8 cellular contexts compared by ENCODE assay signal in the genomic region with DNA sequence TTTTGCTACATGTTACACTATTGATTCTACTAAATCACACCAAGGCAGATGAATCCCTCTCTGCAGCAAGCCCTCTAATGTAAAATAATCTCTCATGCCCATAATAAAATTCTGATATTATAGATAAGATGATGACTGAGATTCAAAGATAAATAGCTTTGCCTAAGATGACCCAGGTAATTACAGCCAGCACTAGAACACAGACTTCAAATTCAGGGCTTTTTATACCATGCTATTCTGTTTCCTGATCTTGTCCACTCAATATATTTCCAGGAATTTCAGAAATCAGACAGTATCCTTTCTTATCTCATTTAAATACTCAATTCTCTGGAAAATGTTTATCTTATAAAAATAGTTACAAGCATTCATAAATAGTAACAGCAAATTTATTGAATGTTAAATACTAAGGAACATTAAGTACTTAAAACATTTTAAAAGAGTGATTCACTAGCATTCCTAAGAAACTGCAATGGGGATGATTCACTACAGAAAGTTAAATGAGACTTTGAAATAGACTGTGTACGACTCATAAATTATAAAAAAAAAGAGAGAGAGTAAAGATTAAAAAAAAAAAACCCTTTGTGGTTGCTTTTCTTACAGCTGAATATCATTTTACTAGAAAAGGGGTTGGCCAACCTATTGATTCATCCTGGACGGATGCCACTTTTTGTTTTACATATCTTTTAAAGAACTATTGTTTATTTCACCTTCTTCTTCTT. TPM values are rescaled to one million over a fixed set of nuclear protein-coding genes. Genes with fewer than 3 reads are reported as not detected.
A peak's percentile ranks its signal among the peaks of the same experiment; 100 is the strongest.
DNase-seq lines count a peak whose midpoint lies in the region; ATAC-seq and TF ChIP-seq lines count a peak whose summit lies in the region.
"Had no signal": no experiment of that assay in that cellular context is flagged by ENCODE, and none has a peak within 500 bp of the region (broad histone marks: within the 10 kb centered on the region; RNA-seq: fewer than 3 reads in every experiment).

No MANE protein-coding gene starts in this region.

- H3K9me3 ChIP-seq in GM23248 (ENCODE audit: low read depth) (no peaks in the 10 kb centered on the region), RWPE2 (ENCODE audit: severe bottlenecking) (no peaks in the 10 kb centered on the region), skeletal muscle satellite cell (replicated peaks; ENCODE audit: low read length) (no peaks in the 10 kb centered on the region)

- no peak overlapping the region for H3K27ac Mint-ChIP-seq in nephron progenitor cell

- in situ Hi-C loops in GM23248 (cut with MboI): no loop called here

- DNase-seq in GM23248 (peak; percentile 91), RWPE2 (ENCODE audit: low spot score) (no peak), nephron progenitor cell (no peak)
- DNase-seq: NCI-H774 had no signal

- H3F3A ChIP-seq in GM23248 (ENCODE audit: insufficient read depth): peaks cover 53% of the 10 kb centered on the region

- peak overlapping the region; percentile 87 for H3K27ac ChIP-seq in GM23248
- peak overlapping the region; percentile 81 for H3K27ac ChIP-seq in RWPE2 (ENCODE audit: poor library complexity, severe bottlenecking)

- no peaks in the 10 kb centered on the region for H3K27me3 Mint-ChIP-seq in nephron progenitor cell (ENCODE audit: low read depth, poor library complexity)

- H3K4me1 ChIP-seq in GM23248 (ENCODE audit: insufficient read depth) (peaks cover 67% of the 10 kb centered on the region), RWPE2 (ENCODE audit: insufficient read depth, poor library complexity, severe bottlenecking) (peaks cover 47% of the 10 kb centered on the region), skeletal muscle satellite cell (ENCODE audit: control insufficient read depth, insufficient read depth, low read length) (peaks cover 59% of the 10 kb centered on the region)

- H3K9ac ChIP-seq in GM23248 (0 out of 2 replicates have a peak overlapping the region, but pooled peaks have one; percentile 57), skeletal muscle satellite cell (ENCODE audit: low read depth, low read length) (peak overlapping the region; percentile 62)

- H3K9me2 ChIP-seq in GM23248 (ENCODE audit: insufficient read depth): no peaks in the 10 kb centered on the region

- H3K36me3 ChIP-seq in GM23248 (ENCODE audit: low read depth) (no peaks in the 10 kb centered on the region), RWPE2 (ENCODE audit: low read depth) (no peaks in the 10 kb centered on the region), skeletal muscle satellite cell (ENCODE audit: insufficient read depth, low read length) (no peaks in the 10 kb centered on the region)

- peak overlapping the region; percentile 81 for H3K4me2 ChIP-seq in GM23248 (ENCODE audit: unreplicated experiment)
- H3K4me2 ChIP-seq in skeletal muscle satellite cell (ENCODE audit: low read length): peak overlapping the region; percentile 41

- H3K4me3 ChIP-seq in GM23248 (peak overlapping the region; percentile 4; the same call in 1 of the 2 replicates), RWPE2 (ENCODE audit: severe bottlenecking) (no peak overlapping the region), skeletal muscle satellite cell (ENCODE audit: low read length) (no peak overlapping the region)

- peak; percentile 90 for ATAC-seq in RWPE2 (ENCODE audit: low read depth)
- peak; percentile 63 for ATAC-seq in esophagus mucosa
- no peak for ATAC-seq in HG02610 (IDR thresholded peaks at IDR 0.05; ENCODE audit: unreplicated experiment)
- ATAC-seq in HG02870 (IDR thresholded peaks at IDR 0.05; ENCODE audit: unreplicated experiment): no peak

- no peaks in the 10 kb centered on the region for H3K79me2 ChIP-seq in GM23248 (ENCODE audit: insufficient read depth)

- H3K27me3 ChIP-seq in GM23248 (replicated peaks; ENCODE audit: insufficient read depth): no peaks in the 10 kb centered on the region
- no peaks in the 10 kb centered on the region for H3K27me3 ChIP-seq in RWPE2 (ENCODE audit: insufficient read depth, poor library complexity, severe bottlenecking)
- no peaks in the 10 kb centered on the region for H3K27me3 ChIP-seq in skeletal muscle satellite cell (ENCODE audit: control insufficient read depth, insufficient read depth, low read length)

- H3K36me3 Mint-ChIP-seq in nephron progenitor cell (ENCODE audit: low read depth): no peaks in the 10 kb centered on the region

- TF ChIP-seq CTCF in RWPE2 (IDR thresholded peaks at IDR 0.05; ENCODE audit: poor library complexity, severe bottlenecking): no peak
- TF ChIP-seq CTCF in nephron progenitor cell (IDR thresholded peaks at IDR 0.05): no peak

- H3K4me1 Mint-ChIP-seq in nephron progenitor cell: peaks cover 35% of the 10 kb centered on the region

- H2AFZ ChIP-seq in GM23248: no peak overlapping the region

- 0% methylated on average over 2 of the region's 2 CpGs for WGBS in GM23248 (ENCODE audit: low coverage in 1 of 2, low lambda C conversion rate in 2 of 2, missing lambda C conversion rate in 2 of 2), 2 experiments

- H3K4me3 Mint-ChIP-seq in nephron progenitor cell: no peak overlapping the region

- no peaks in the 10 kb centered on the region for H4K20me1 ChIP-seq in GM23248 (ENCODE audit: insufficient read depth)

- peaks cover 6% of the 10 kb centered on the region for H3K9me3 Mint-ChIP-seq in nephron progenitor cell

RNA-seq across cellular contexts. Expression of a gene that starts 45.8 kb away (rescaled TPM):
- total RNA-seq in GM23248 (2014; rRNA removed; shearing (Covaris generic)): not detected in 2 replicates
- not detected in 2 replicates for polyA plus RNA-seq in GM23248 (2016; fragmentation: Nextera tagmentation; extraction: Ambion mirVana)
- not detected for total RNA-seq in esophagus mucosa
- total RNA-seq in skeletal muscle satellite cell (2012; rRNA removed): not detected in 2 replicates

Comparison
In these comparisons a context has a peak if more than half of its experiments do, and no peak if none do; other contexts are left out.
1. ATAC-seq: peak in RWPE2 (single experiment) and esophagus mucosa (single experiment); none in HG02610 (single experiment) and HG02870 (single experiment).